Comparison of ENCODE assay signal across 8 cellular contexts in the genomic region with DNA sequence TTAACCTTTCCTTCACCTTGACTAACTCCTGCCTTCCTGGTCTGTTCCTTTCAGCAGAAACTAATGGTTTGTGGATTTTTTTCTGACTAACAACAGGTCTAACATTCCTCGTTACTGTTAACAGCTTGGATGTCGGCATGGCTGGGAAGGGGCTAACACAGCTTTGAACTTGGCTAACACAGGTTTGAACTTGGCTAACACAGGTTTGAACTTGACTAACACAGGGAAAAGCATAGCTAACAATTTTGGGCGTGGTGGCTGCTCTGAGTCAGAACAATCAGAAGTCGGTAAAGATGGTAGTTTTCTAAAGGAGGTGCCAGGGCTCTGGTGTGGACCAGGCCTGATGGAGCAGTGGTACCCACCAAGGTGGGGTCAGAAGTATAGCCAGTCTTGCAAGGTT. TPM values are rescaled to one million over a fixed set of nuclear protein-coding genes. Genes with fewer than 3 reads are reported as not detected.
DNase-seq lines count a peak whose midpoint lies in the region; ATAC-seq, FAIRE-seq and TF ChIP-seq lines count a peak whose summit lies in the region.

No MANE protein-coding gene starts in this region.

- no TSS peak for BruUV-seq in A673 (replicated peaks; lab: Mats Ljungman, UMichigan)

- ATAC-seq in activated naive CD8-positive, alpha-beta T cell treated with anti-CD3 and anti-CD28 coated beads, Interleukin-2, amount 10 ng/mL, durations not matched to agents 7 days and 5 days (ENCODE audit: low read depth): no peak
- no peak for ATAC-seq in stimulated activated naive CD8-positive, alpha-beta T cell treated with anti-CD3 and anti-CD28 coated beads, Interleukin-15, amount 100 ng/mL, for 72 hours
- no peak for ATAC-seq in HG03196 (IDR thresholded peaks at IDR 0.05; ENCODE audit: unreplicated experiment)

- H3K36me3 ChIP-seq in A673 (ENCODE audit: insufficient read depth, low read length, poor library complexity, severe bottlenecking): no peaks in the 10 kb centered on the region
- H3K36me3 ChIP-seq in KMS-11 (ENCODE audit: insufficient read depth): no peaks in the 10 kb centered on the region
- H3K36me3 ChIP-seq in keratinocyte (ENCODE audit: control insufficient read depth in 2 of 2, extremely low read depth in 1 of 2, insufficient read depth in 2 of 2, low read length in 2 of 2): peaks cover 0 to 1% of the 10 kb centered on the region in 2 experiments

- H3K9me1 ChIP-seq in keratinocyte (ENCODE audit: control insufficient read depth, extremely low read depth, insufficient read depth, low read length): peaks cover 5% of the 10 kb centered on the region

- H3K4me2 ChIP-seq in KMS-11 (peak overlapping the region; percentile 85), keratinocyte (ENCODE audit: control insufficient read depth, extremely low read depth, insufficient read depth, low read depth, low read length) (peak overlapping the region; percentile 99)

- TF ChIP-seq CTCF in A673 (conservative IDR thresholded peaks at IDR 0.05; ENCODE audit: low read depth, low read length): no peak
- TF ChIP-seq CTCF in KMS-11 (conservative IDR thresholded peaks at IDR 0.05; ENCODE audit: low read depth, low read length): no peak; the same call in 1 of the 2 replicates
- no peak for TF ChIP-seq CTCF in keratinocyte (optimal IDR thresholded peaks at IDR 0.05 in 1 of 3, IDR thresholded peaks at IDR 0.05 in 1 of 3, conservative IDR thresholded peaks at IDR 0.05 in 1 of 3; ENCODE audit: extremely low read depth in 1 of 3, insufficient read depth in 2 of 3, low read length in 3 of 3)

- peaks cover 19% of the 10 kb centered on the region for H3K36me3 Mint-ChIP-seq in activated naive CD8-positive, alpha-beta T cell treated with anti-CD3 and anti-CD28 coated beads, Interleukin-2, amount 10 ng/mL, durations not matched to agents 7 days and 5 days

- H3K27ac ChIP-seq in A673 (ENCODE audit: low read depth, low read length, poor library complexity, severe bottlenecking): peak overlapping the region; percentile 92
- peak overlapping the region; percentile 75 for H3K27ac ChIP-seq in KMS-11
- peak overlapping the region; percentile 100 for H3K27ac ChIP-seq in keratinocyte (ENCODE audit: control insufficient read depth, insufficient read depth, low read length)

- H3K9me3 ChIP-seq in A673 (ENCODE audit: low read depth, low read length, poor library complexity, severe bottlenecking) (no peaks in the 10 kb centered on the region), keratinocyte (ENCODE audit: control insufficient read depth, low read depth, low read length) (no peaks in the 10 kb centered on the region)

- intact Hi-C loops in A673 (cut with micrococcal nuclease; ENCODE audit: unreplicated experiment): loop anchor here (10.0 kb wide), 1 partner anchor 1131 kb away; the partner anchor contains the start of gene MN1

- H3K4me3 Mint-ChIP-seq in activated naive CD8-positive, alpha-beta T cell treated with anti-CD3 and anti-CD28 coated beads, Interleukin-2, amount 10 ng/mL, durations not matched to agents 7 days and 5 days: peak overlapping the region; percentile 96
- peak overlapping the region; percentile 92 to 98 for H3K4me3 Mint-ChIP-seq in stimulated activated naive CD8-positive, alpha-beta T cell treated with anti-CD3 and anti-CD28 coated beads, Interleukin-15, amount 100 ng/mL, for 72 hours

- no peak for DNase-seq in A673 (ENCODE audit: low spot score)
- DNase-seq in activated naive CD8-positive, alpha-beta T cell treated with anti-CD3 and anti-CD28 coated beads, Interleukin-2, amount 10 ng/mL, durations not matched to agents 7 days and 5 days: no peak
- DNase-seq in keratinocyte (ENCODE audit: low read depth, low spot score): peak; percentile 44
- no peak for DNase-seq in stimulated activated naive CD8-positive, alpha-beta T cell treated with anti-CD3 and anti-CD28 coated beads, Interleukin-15, amount 100 ng/mL, for 72 hours
- no peak for DNase-seq in OCI-M1 (lab: John Stamatoyannopoulos, UW)
- no peak for DNase-seq in activated gamma-delta T cell (lab: John Stamatoyannopoulos, UW)

- no peaks in the 10 kb centered on the region for H3K9me3 Mint-ChIP-seq in activated naive CD8-positive, alpha-beta T cell treated with anti-CD3 and anti-CD28 coated beads, Interleukin-2, amount 10 ng/mL, durations not matched to agents 7 days and 5 days
- no peaks in the 10 kb centered on the region for H3K9me3 Mint-ChIP-seq in stimulated activated naive CD8-positive, alpha-beta T cell treated with anti-CD3 and anti-CD28 coated beads, Interleukin-15, amount 100 ng/mL, for 72 hours

- no peaks in the 10 kb centered on the region for H4K20me1 ChIP-seq in KMS-11 (ENCODE audit: insufficient read depth)
- H4K20me1 ChIP-seq in keratinocyte (ENCODE audit: control insufficient read depth, extremely low read depth, insufficient read depth, low read length): peaks cover under 1% of the 10 kb centered on the region

- peak overlapping the region; percentile 98 for H3K27ac Mint-ChIP-seq in activated naive CD8-positive, alpha-beta T cell treated with anti-CD3 and anti-CD28 coated beads, Interleukin-2, amount 10 ng/mL, durations not matched to agents 7 days and 5 days
- peak overlapping the region; percentile 93 to 98 for H3K27ac Mint-ChIP-seq in stimulated activated naive CD8-positive, alpha-beta T cell treated with anti-CD3 and anti-CD28 coated beads, Interleukin-15, amount 100 ng/mL, for 72 hours

- CTCF ChIA-PET in A673 (lab: Charles Lee): no interaction called here

- dilution Hi-C loops in keratinocyte (cut with MboI; ENCODE audit: extremely low pct_ligation_motif_present, low sequenced_read_pairs): no loop called here

- peak; percentile 95 for FAIRE-seq in keratinocyte (lab: Jason Lieb, UNC)

- H3K4me1 ChIP-seq in A673 (ENCODE audit: insufficient read depth, low read length, poor library complexity, severe bottlenecking) (peaks cover 8% of the 10 kb centered on the region), KMS-11 (ENCODE audit: low read depth, poor library complexity, severe bottlenecking) (peaks cover 48% of the 10 kb centered on the region), keratinocyte (ENCODE audit: control insufficient read depth, extremely low read depth, insufficient read depth, low read length) (peaks cover 37% of the 10 kb centered on the region)

- H3K27me3 Mint-ChIP-seq in activated naive CD8-positive, alpha-beta T cell treated with anti-CD3 and anti-CD28 coated beads, Interleukin-2, amount 10 ng/mL, durations not matched to agents 7 days and 5 days: no peaks in the 10 kb centered on the region
- H3K27me3 Mint-ChIP-seq in stimulated activated naive CD8-positive, alpha-beta T cell treated with anti-CD3 and anti-CD28 coated beads, Interleukin-15, amount 100 ng/mL, for 72 hours: no peaks in the 10 kb centered on the region

- peak overlapping the region; percentile 50 for H3K9ac ChIP-seq in KMS-11
- H3K9ac ChIP-seq in keratinocyte (ENCODE audit: control insufficient read depth, extremely low read depth, insufficient read depth, low read length): peak overlapping the region; percentile 100

- POLR2A ChIA-PET in A673 (lab: Charles Lee; ENCODE audit: low non-redundant PET): interaction anchor here (0.6 kb wide), 1 partner anchor 898 kb away, joined by 3 read pairs; no protein-coding TSS in a partner anchor
- POLR2A ChIA-PET in activated naive CD8-positive, alpha-beta T cell treated with anti-CD3 and anti-CD28 coated beads, Interleukin-2, amount 10 ng/mL, durations not matched to agents 7 days and 5 days (lab: Charles Lee): interaction anchor here (0.6 to 4.7 kb wide), 15 partner anchors 10 to 1245 kb away, joined by 3 to 25 read pairs (median 5); partner anchors contain the start of genes HPS4, PITPNB, SRRD and TFIP11

- peak overlapping the region; percentile 72 for H3K4me3 ChIP-seq in A673 (ENCODE audit: low read depth, low read length, poor library complexity, severe bottlenecking)
- peak overlapping the region; percentile 35 for H3K4me3 ChIP-seq in KMS-11 (IDR thresholded peaks at IDR 0.05; ENCODE audit: insufficient read depth, low read depth, low read length)
- peak overlapping the region; percentile 55 to 98 (median 97) for H3K4me3 ChIP-seq in keratinocyte (ENCODE audit: control insufficient read depth in 2 of 3, extremely low read depth in 1 of 3, insufficient read depth in 2 of 3, low read depth in 1 of 3, low read length in 3 of 3)

- peaks cover 64% of the 10 kb centered on the region for H3K4me1 Mint-ChIP-seq in activated naive CD8-positive, alpha-beta T cell treated with anti-CD3 and anti-CD28 coated beads, Interleukin-2, amount 10 ng/mL, durations not matched to agents 7 days and 5 days
- H3K4me1 Mint-ChIP-seq in stimulated activated naive CD8-positive, alpha-beta T cell treated with anti-CD3 and anti-CD28 coated beads, Interleukin-15, amount 100 ng/mL, for 72 hours: peaks cover 82% of the 10 kb centered on the region

- H3K27me3 ChIP-seq in A673 (replicated peaks; ENCODE audit: insufficient read depth, low read depth, low read length, poor library complexity) (no peaks in the 10 kb centered on the region), KMS-11 (ENCODE audit: insufficient read depth, low read depth) (no peaks in the 10 kb centered on the region), keratinocyte (ENCODE audit: control insufficient read depth, extremely low read depth, insufficient read depth, low read length) (no peaks in the 10 kb centered on the region)

- H2AFZ ChIP-seq in KMS-11 (ENCODE audit: low read depth) (peak overlapping the region; percentile 1; the same call in 1 of the 2 replicates), keratinocyte (ENCODE audit: control insufficient read depth, low read length) (peak overlapping the region; percentile 18)

- peaks cover 7% of the 10 kb centered on the region; the same call in 1 of the 2 replicates for H3K79me2 ChIP-seq in KMS-11 (ENCODE audit: insufficient read depth, low read depth)
- peaks cover 28% of the 10 kb centered on the region for H3K79me2 ChIP-seq in keratinocyte (ENCODE audit: control insufficient read depth, insufficient read depth, low read length)

RNA-seq across cellular contexts. Expression of gene MIAT, which starts 16.1 kb away (rescaled TPM):
- 6.2 and 6.8 TPM in 2 replicates for total RNA-seq in A673 (2021)
- total RNA-seq in activated naive CD8-positive, alpha-beta T cell treated with anti-CD3 and anti-CD28 coated beads, Interleukin-2, amount 10 ng/mL, durations not matched to agents 7 days and 5 days: 100 to 1,000 TPM; 190 to 229 TPM
- polyA plus RNA-seq in keratinocyte: 0.01 to 0.04 TPM (median 0.02 TPM) in 3 replicates
- polyA plus RNA-seq in keratinocyte (2011; ENCODE audit: low read depth): 0.12 TPM
- polyA plus RNA-seq in keratinocyte (2011; cell fraction: cytosol; rRNA removed): not detected in 2 replicates
- 0.16 and 0.17 TPM in 2 replicates for polyA plus RNA-seq in keratinocyte (2011; cell fraction: nucleus; rRNA removed)
- polyA plus RNA-seq in keratinocyte (2012; ENCODE audit: low replicate concordance): 0.03 and 0.11 TPM in 2 replicates
- 0.23 to 0.61 TPM (median 0.52 TPM) in 3 replicates for polyA minus RNA-seq in keratinocyte
- polyA minus RNA-seq in keratinocyte (2011; cell fraction: cytosol; rRNA and poly(A)+ RNA removed): not detected
- 0.42 and 0.54 TPM in 2 replicates for polyA minus RNA-seq in keratinocyte (2011; cell fraction: nucleus; rRNA and poly(A)+ RNA removed)

RNA-seq across cellular contexts. Expression of gene CRYBA4, which starts 51.7 kb away (rescaled TPM):
- total RNA-seq in A673 (2021): not detected in 2 replicates
- total RNA-seq in activated naive CD8-positive, alpha-beta T cell treated with anti-CD3 and anti-CD28 coated beads, Interleukin-2, amount 10 ng/mL, durations not matched to agents 7 days and 5 days: not detected
- not detected in 3 replicates for polyA plus RNA-seq in keratinocyte
- not detected for polyA plus RNA-seq in keratinocyte (2011; ENCODE audit: low read depth)
- polyA plus RNA-seq in keratinocyte (2011; cell fraction: cytosol; rRNA removed): not detected in 2 replicates
- polyA plus RNA-seq in keratinocyte (2011; cell fraction: nucleus; rRNA removed): not detected in 2 replicates
- not detected in 2 replicates for polyA plus RNA-seq in keratinocyte (2012; ENCODE audit: low replicate concordance)
- not detected in 3 replicates for polyA minus RNA-seq in keratinocyte
- not detected for polyA minus RNA-seq in keratinocyte (2011; cell fraction: cytosol; rRNA and poly(A)+ RNA removed)
- polyA minus RNA-seq in keratinocyte (2011; cell fraction: nucleus; rRNA and poly(A)+ RNA removed): not detected in 2 replicates

RNA-seq across cellular contexts. Expression of gene CRYBB1, which starts 55.7 kb away (rescaled TPM):
- not detected in 2 replicates for total RNA-seq in A673 (2021)
- total RNA-seq in activated naive CD8-positive, alpha-beta T cell treated with anti-CD3 and anti-CD28 coated beads, Interleukin-2, amount 10 ng/mL, durations not matched to agents 7 days and 5 days: not detected
- not detected in 3 replicates for polyA plus RNA-seq in keratinocyte
- not detected for polyA plus RNA-seq in keratinocyte (2011; ENCODE audit: low read depth)
- polyA plus RNA-seq in keratinocyte (2011; cell fraction: cytosol; rRNA removed): not detected in 2 replicates
- not detected in 2 replicates for polyA plus RNA-seq in keratinocyte (2011; cell fraction: nucleus; rRNA removed)
- not detected in 2 replicates for polyA plus RNA-seq in keratinocyte (2012; ENCODE audit: low replicate concordance)
- not detected in 3 replicates for polyA minus RNA-seq in keratinocyte
- not detected for polyA minus RNA-seq in keratinocyte (2011; cell fraction: cytosol; rRNA and poly(A)+ RNA removed)
- not detected in 2 replicates for polyA minus RNA-seq in keratinocyte (2011; cell fraction: nucleus; rRNA and poly(A)+ RNA removed)

Comparison
In these comparisons a context has a peak if more than half of its experiments do, and no peak if none do; other contexts are left out.
1. H3K4me3 ChIP-seq: peak in every context shown above with its lines; median percentile 97 in keratinocyte; 72 in A673; 35 in KMS-11.
2. RNA of gene MIAT, which starts 16.1 kb away (total RNA-seq): 190 to 229 TPM in activated naive CD8-positive, alpha-beta T cell treated with anti-CD3 and anti-CD28 coated beads, Interleukin-2, amount 10 ng/mL, durations not matched to agents 7 days and 5 days; 6.2 to 6.8 TPM in A673; every median in the first group is over 10 times any median in the second.
3. Peak in every context shown above with its lines, with median percentiles within 50 percentile points of each other: H3K27ac ChIP-seq.